In the genomic region with DNA sequence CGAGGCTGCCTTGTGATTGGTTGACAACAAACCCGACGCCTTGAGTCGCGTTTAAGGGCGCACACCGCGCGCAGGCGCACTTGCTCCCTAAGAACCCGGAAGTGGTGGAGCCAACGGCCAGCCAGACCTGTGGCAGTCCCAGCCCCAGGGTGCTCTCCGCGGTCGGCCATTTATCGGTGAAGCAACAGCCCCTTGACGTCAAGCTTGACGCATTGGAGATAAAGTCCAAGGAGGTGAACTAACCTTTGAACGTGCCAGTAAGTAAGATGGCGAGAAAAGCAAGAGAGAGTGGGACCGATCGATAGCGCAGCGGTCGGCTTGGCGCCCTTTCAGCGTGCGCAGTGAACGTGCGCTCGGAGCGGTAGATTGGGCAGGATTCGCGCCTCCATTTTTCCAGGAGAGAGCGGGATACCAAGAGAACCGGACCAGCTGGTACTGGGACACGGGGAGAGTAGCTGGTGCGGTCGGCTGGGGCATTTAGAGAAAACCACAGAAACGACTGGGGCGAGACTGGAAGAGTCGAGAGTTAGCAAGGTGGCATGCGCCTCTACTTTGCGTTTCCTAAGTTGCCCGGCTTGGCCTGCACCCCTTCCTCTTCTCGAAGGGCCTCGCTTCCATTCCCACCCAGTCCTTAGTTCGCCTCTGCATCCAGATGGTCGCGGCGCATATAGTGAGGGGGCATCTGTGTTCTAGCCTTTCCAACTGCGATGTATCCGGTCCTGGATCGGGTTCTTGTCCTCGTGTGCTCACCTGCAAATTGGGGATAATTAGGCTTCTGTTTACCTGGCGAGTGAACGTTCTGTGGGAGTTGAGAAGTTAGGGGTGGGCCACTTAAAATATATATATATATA, we compare ENCODE assay signal across 8 cellular contexts. TPM values are rescaled to one million over a fixed set of nuclear protein-coding genes. Genes with fewer than 3 reads are reported as not detected.
DNase-seq lines count a peak whose midpoint lies in the region; ATAC-seq, FAIRE-seq and TF ChIP-seq lines count a peak whose summit lies in the region.

A gene (plus strand): TSS at position 364 of the 851 bp plus-strand sequence. CDS start 2,908 bp downstream, outside the sequence.

- H3K9me3 ChIP-seq in adrenal gland (replicated peaks in 1 of 3) (no peaks in the 10 kb centered on the region), heart right ventricle (no peaks in the 10 kb centered on the region)

- intact Hi-C loops in adrenal gland (cut with DNase I): loop anchor here (5.0 to 10.0 kb wide), 2 partner anchors 72 to 75 kb away; a partner anchor contains a TSS
- intact Hi-C loops in heart right ventricle (cut with DNase I): loop anchor here in 4 of 10 donors (1.0 to 10.0 kb wide), 6 partner anchors 34 to 182 kb away; a partner anchor contains a TSS
- intact Hi-C loops in posterior vena cava (cut with DNase I): loop anchor here in 1 of 2 donors (10.0 kb wide), 1 partner anchor 72 kb away; a partner anchor contains a TSS

- WGBS in adrenal gland, 4 donors: 0 to 1% (median 0%) methylated on average over 40 to 57 of the region's 57 CpGs
- 0 to 1% methylated on average over 50 to 57 of the region's 57 CpGs for WGBS in heart right ventricle, 2 donors

- H3K36me3 ChIP-seq in adrenal gland (replicated peaks in 1 of 2) (peaks cover 0 to 24% of the 10 kb centered on the region in 2 donors), heart right ventricle (peaks cover 0 to 49% (median 23%) of the 10 kb centered on the region in 9 donors)

- H3K27ac ChIP-seq in adrenal gland (peak within 1 kb of the TSS; percentile 43 to 94 (median 68)), heart right ventricle (peak within 1 kb of the TSS; percentile 1 to 93 (median 84))

- TF ChIP-seq CTCF in adrenal gland (IDR thresholded peaks at IDR 0.05) (no peak), heart right ventricle (IDR thresholded peaks at IDR 0.05) (no peak)

- peak; percentile 91 for FAIRE-seq in GM12892 (lab: Jason Lieb, UNC)

- TF ChIP-seq POLR2A in GM12892 (IDR thresholded peaks at IDR 0.05; ENCODE audit: low read depth, low read length) (peak; percentile 70), adrenal gland (IDR thresholded peaks at IDR 0.05) (peak in 1 of 2 donors; percentile 30)

- H3K4me3 ChIP-seq in adrenal gland (peak within 1 kb of the TSS; percentile 17 to 83 (median 64)), heart right ventricle (peak within 1 kb of the TSS; percentile 57 to 94 (median 80))

- H3K4me1 ChIP-seq in adrenal gland (replicated peaks in 1 of 2): peaks cover 11 to 29% of the 10 kb centered on the region in 2 donors
- H3K4me1 ChIP-seq in heart right ventricle: peaks cover 2 to 31% (median 23%) of the 10 kb centered on the region in 9 donors

- no peaks in the 10 kb centered on the region for H3K27me3 ChIP-seq in adrenal gland
- no peaks in the 10 kb centered on the region for H3K27me3 ChIP-seq in heart right ventricle

- peak; percentile 98 for DNase-seq in GM12892 (ENCODE audit: insufficient read length)
- peak; percentile 100 for DNase-seq in NCI-H146 (lab: John Stamatoyannopoulos, UW)
- peak; percentile 99 to 100 (median 99) for DNase-seq in T-helper 1 cell
- DNase-seq in adrenal gland: peak; percentile 99 to 100 (median 99)
- peak; percentile 99 to 100 for DNase-seq in heart right ventricle
- DNase-seq in posterior vena cava (ENCODE audit: low spot score): peak; percentile 100
- DNase-seq in ureter (ENCODE audit: low spot score): peak; percentile 100

- ATAC-seq in HG02852 (IDR thresholded peaks at IDR 0.05; ENCODE audit: unreplicated experiment): peak; percentile 95
- ATAC-seq in heart right ventricle: peak; percentile 97 to 100 (median 98)

RNA-seq across cellular contexts. Expression of the gene that starts here (rescaled TPM):
- 32.8 TPM for polyA plus RNA-seq in GM12892 (2012; ENCODE audit: missing spikeins)
- total RNA-seq in adrenal gland: 10 to 100 TPM; 28.7 to 36.2 (median 32.8) TPM
- 10 to 100 TPM in 1 of 3 donors, 1 to 10 TPM in 2; 5.1 to 48.3 (median 8.2) TPM for polyA plus RNA-seq in adrenal gland
- total RNA-seq in heart right ventricle: 10 to 100 TPM; 16.3 to 23.7 (median 21.6) TPM
- polyA plus RNA-seq in heart right ventricle: 10 to 100 TPM in 1 of 2 donors, 1 to 10 TPM in 1; 3.7 to 11.3 TPM
- 10 to 100 TPM; 18.5 to 19.0 TPM for total RNA-seq in posterior vena cava
- total RNA-seq in ureter: 36.6 TPM

Comparison
In these comparisons a context has a peak if more than half of its experiments do, and no peak if none do; other contexts are left out.
1. Peak in every context shown above with its lines: DNase-seq, ATAC-seq, H3K4me3 ChIP-seq and H3K27ac ChIP-seq.